In the genomic region with DNA sequence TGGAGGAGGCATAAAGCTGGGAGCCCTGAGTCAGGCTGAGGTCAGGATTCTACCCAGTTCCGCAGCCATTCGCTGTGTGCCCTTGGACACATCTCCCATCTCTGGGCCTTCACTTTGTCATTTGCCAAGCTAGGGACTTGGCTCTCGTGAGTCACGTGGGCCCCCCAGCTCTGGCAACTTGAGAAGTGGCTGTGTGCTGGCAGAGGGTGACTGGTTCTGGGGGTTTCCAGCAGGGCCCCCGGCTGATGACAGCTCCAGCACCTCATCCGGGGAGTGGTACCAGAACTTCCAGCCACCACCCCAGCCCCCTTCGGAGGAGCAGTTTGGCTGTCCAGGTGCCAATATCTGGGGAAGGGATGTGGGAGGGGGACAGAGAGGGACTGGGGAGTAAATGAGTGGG, we compare ENCODE assay signal across 1 cellular context.
TF ChIP-seq lines count a peak whose summit lies in the region.

No MANE protein-coding gene starts in this region.

TF ChIP-seq in HepG2, 621 proteins besides CTCF, POLR2A, EP300 and RAD21:
- TF ChIP-seq ZNF879 (CRISPR knock-in tag; IDR thresholded peaks at IDR 0.05) (no peak), ZNF768 (CRISPR knock-in tag; IDR thresholded peaks at IDR 0.05) (peak; percentile 26; the same call in 1 of the 2 replicates)
- TF ChIP-seq, protein P1, sequence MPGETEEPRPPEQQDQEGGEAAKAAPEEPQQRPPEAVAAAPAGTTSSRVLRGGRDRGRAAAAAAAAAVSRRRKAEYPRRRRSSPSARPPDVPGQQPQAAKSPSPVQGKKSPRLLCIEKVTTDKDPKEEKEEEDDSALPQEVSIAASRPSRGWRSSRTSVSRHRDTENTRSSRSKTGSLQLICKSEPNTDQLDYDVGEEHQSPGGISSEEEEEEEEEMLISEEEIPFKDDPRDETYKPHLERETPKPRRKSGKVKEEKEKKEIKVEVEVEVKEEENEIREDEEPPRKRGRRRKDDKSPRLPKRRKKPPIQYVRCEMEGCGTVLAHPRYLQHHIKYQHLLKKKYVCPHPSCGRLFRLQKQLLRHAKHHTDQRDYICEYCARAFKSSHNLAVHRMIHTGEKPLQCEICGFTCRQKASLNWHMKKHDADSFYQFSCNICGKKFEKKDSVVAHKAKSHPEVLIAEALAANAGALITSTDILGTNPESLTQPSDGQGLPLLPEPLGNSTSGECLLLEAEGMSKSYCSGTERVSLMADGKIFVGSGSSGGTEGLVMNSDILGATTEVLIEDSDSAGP (CRISPR knock-in tag; IDR thresholded peaks at IDR 0.05; ENCODE audit: borderline replicate concordance), result no peak
- TF ChIP-seq, protein P2, sequence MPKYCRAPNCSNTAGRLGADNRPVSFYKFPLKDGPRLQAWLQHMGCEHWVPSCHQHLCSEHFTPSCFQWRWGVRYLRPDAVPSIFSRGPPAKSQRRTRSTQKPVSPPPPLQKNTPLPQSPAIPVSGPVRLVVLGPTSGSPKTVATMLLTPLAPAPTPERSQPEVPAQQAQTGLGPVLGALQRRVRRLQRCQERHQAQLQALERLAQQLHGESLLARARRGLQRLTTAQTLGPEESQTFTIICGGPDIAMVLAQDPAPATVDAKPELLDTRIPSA (CRISPR knock-in tag; IDR thresholded peaks at IDR 0.05; ENCODE audit: borderline replicate concordance), result no peak
